7 cellular contexts compared by ENCODE assay signal in genomic region chr1:66411444-66411843, GRCh38.
DNase-seq lines count a peak whose midpoint lies in the region; ATAC-seq, FAIRE-seq and TF ChIP-seq lines count a peak whose summit lies in the region.
"Not testable (repeated sequence)": the region's sequence is repeated elsewhere in the genome, so short reads cannot be mapped to it uniquely, and the experiment has no call there.

No MANE protein-coding gene starts in this region.

- TF ChIP-seq CTCF in AG10803 (conservative IDR thresholded peaks at IDR 0.05; ENCODE audit: low read length); HFFc6 (IDR thresholded peaks at IDR 0.05); astrocyte (IDR thresholded peaks at IDR 0.05; ENCODE audit: insufficient read depth, low read depth, low read length): not testable (repeated sequence)

- not testable (repeated sequence) for H3K9me3 Mint-ChIP-seq in CD4-positive, alpha-beta memory T cell
- H3K9me3 Mint-ChIP-seq in HFFc6 (peaks cover 16% of the 10 kb centered on the region), astrocyte (ENCODE audit: unreplicated experiment) (peaks cover 18% of the 10 kb centered on the region)
- H3K9me3 Mint-ChIP-seq in activated CD8-positive, alpha-beta T cell treated with anti-CD3 and anti-CD28 coated beads, Interleukin-2, amount 10 ng/mL, durations not matched to agents 7 days and 5 days (ENCODE audit: insufficient read depth): peaks cover 14% of the 10 kb centered on the region
- H3K9me3 Mint-ChIP-seq in natural killer cell treated with Interleukin-12 subunit alpha and Interleukin-12 subunit beta and Interleukin-15 and Interleukin-18, amount 100 ng/mL, for 72 hours: peaks cover 29% of the 10 kb centered on the region

- H2AFZ ChIP-seq in astrocyte (ENCODE audit: low read depth, low read length): not testable (repeated sequence)

- not testable (repeated sequence) for ATAC-seq in activated CD8-positive, alpha-beta T cell treated with anti-CD3 and anti-CD28 coated beads, Interleukin-2, amount 10 ng/mL, durations not matched to agents 7 days and 5 days; natural killer cell treated with Interleukin-12 subunit alpha and Interleukin-12 subunit beta and Interleukin-15 and Interleukin-18, amount 100 ng/mL, for 72 hours

- H3K79me2 ChIP-seq in astrocyte (ENCODE audit: insufficient read depth, low read length): not testable (repeated sequence)

- FAIRE-seq in astrocyte (lab: Jason Lieb, UNC): not testable (repeated sequence)

- not testable (repeated sequence) for H3K36me3 ChIP-seq in CD4-positive, alpha-beta memory T cell (ENCODE audit: insufficient read depth, low read length); astrocyte (ENCODE audit: insufficient read depth, low read length)

- not testable (repeated sequence) for H3K4me1 ChIP-seq in CD4-positive, alpha-beta memory T cell (ENCODE audit: insufficient read depth, low read length); astrocyte (ENCODE audit: insufficient read depth, low read length)

- H3K36me3 Mint-ChIP-seq in CD4-positive, alpha-beta memory T cell; astrocyte (ENCODE audit: low read depth, unreplicated experiment): not testable (repeated sequence)
- peaks cover 14% of the 10 kb centered on the region for H3K36me3 Mint-ChIP-seq in HFFc6 (ENCODE audit: low read depth)
- H3K36me3 Mint-ChIP-seq in activated CD8-positive, alpha-beta T cell treated with anti-CD3 and anti-CD28 coated beads, Interleukin-2, amount 10 ng/mL, durations not matched to agents 7 days and 5 days (ENCODE audit: low read depth): peaks cover 26% of the 10 kb centered on the region
- peaks cover 28% of the 10 kb centered on the region for H3K36me3 Mint-ChIP-seq in natural killer cell treated with Interleukin-12 subunit alpha and Interleukin-12 subunit beta and Interleukin-15 and Interleukin-18, amount 100 ng/mL, for 72 hours

- H3K9ac ChIP-seq in astrocyte (ENCODE audit: low read length): not testable (repeated sequence)

- intact Hi-C loops in CD4-positive, alpha-beta memory T cell (cut with micrococcal nuclease): not testable (repeated sequence)

- CTCF ChIA-PET in CD4-positive, alpha-beta memory T cell (lab: Charles Lee; ENCODE audit: partially characterized antibody): interaction anchor here (1.0 kb wide), 1 partner anchor 166 kb away, joined by 3 read pairs; no protein-coding TSS in a partner anchor
- CTCF ChIA-PET in activated CD8-positive, alpha-beta T cell treated with anti-CD3 and anti-CD28 coated beads, Interleukin-2, amount 10 ng/mL, durations not matched to agents 7 days and 5 days (lab: Charles Lee): interaction anchor here (2.7 kb wide), 1 partner anchor 34 kb away, joined by 12 read pairs; no protein-coding TSS in a partner anchor

- H3K4me2 ChIP-seq in astrocyte (ENCODE audit: low read length): not testable (repeated sequence)

- DNase-seq in AG10803 (ENCODE audit: low read depth) (peak; percentile 46), HFFc6 (peak; percentile 40), RPMI7951 (ENCODE audit: low read depth) (peak; percentile 59), astrocyte (ENCODE audit: low read depth) (peak; percentile 25)
- peak in 3 of 5 donors; percentile 22 to 34 (median 32) for DNase-seq in CD4-positive, alpha-beta memory T cell
- not testable (repeated sequence) for DNase-seq in activated CD8-positive, alpha-beta T cell treated with anti-CD3 and anti-CD28 coated beads, Interleukin-2, amount 10 ng/mL, durations not matched to agents 7 days and 5 days; natural killer cell treated with Interleukin-12 subunit alpha and Interleukin-12 subunit beta and Interleukin-15 and Interleukin-18, amount 100 ng/mL, for 72 hours (ENCODE audit: low spot score)

- H3K27ac ChIP-seq in CD4-positive, alpha-beta memory T cell (ENCODE audit: low read depth, low read length); astrocyte (ENCODE audit: low read depth, low read length): not testable (repeated sequence)

- not testable (repeated sequence) for H3K9me3 ChIP-seq in CD4-positive, alpha-beta memory T cell (ENCODE audit: control insufficient read depth in 1 of 2, low read length in 2 of 2); astrocyte (ENCODE audit: insufficient read depth, low read depth, low read length)

- not testable (repeated sequence) for H3K4me3 ChIP-seq in AG10803 (ENCODE audit: low read length); CD4-positive, alpha-beta memory T cell (ENCODE audit: low read length in 2 of 2); astrocyte (ENCODE audit: insufficient read depth, low read depth, low read length)

- H3K27me3 ChIP-seq in CD4-positive, alpha-beta memory T cell (ENCODE audit: insufficient read depth, low read length); astrocyte (ENCODE audit: insufficient read depth, low read length): not testable (repeated sequence)

- H3K4me1 Mint-ChIP-seq in CD4-positive, alpha-beta memory T cell: peaks cover 23 to 46% (median 28%) of the 10 kb centered on the region in 4 donors
- H3K4me1 Mint-ChIP-seq in HFFc6 (ENCODE audit: low read depth) (peaks cover 45% of the 10 kb centered on the region), astrocyte (ENCODE audit: low read depth, unreplicated experiment) (peaks cover 27% of the 10 kb centered on the region)
- H3K4me1 Mint-ChIP-seq in activated CD8-positive, alpha-beta T cell treated with anti-CD3 and anti-CD28 coated beads, Interleukin-2, amount 10 ng/mL, durations not matched to agents 7 days and 5 days (ENCODE audit: low read depth): peaks cover 35% of the 10 kb centered on the region
- H3K4me1 Mint-ChIP-seq in natural killer cell treated with Interleukin-12 subunit alpha and Interleukin-12 subunit beta and Interleukin-15 and Interleukin-18, amount 100 ng/mL, for 72 hours (ENCODE audit: low read depth in 2 of 2): peaks cover 20 to 42% of the 10 kb centered on the region in 2 donors

- H3K27ac Mint-ChIP-seq in CD4-positive, alpha-beta memory T cell: peak overlapping the region in 4 of 7 donors; percentile 27 to 75 (median 50)
- H3K27ac Mint-ChIP-seq in HFFc6; astrocyte (ENCODE audit: unreplicated experiment): not testable (repeated sequence)
- peak overlapping the region; percentile 51 for H3K27ac Mint-ChIP-seq in activated CD8-positive, alpha-beta T cell treated with anti-CD3 and anti-CD28 coated beads, Interleukin-2, amount 10 ng/mL, durations not matched to agents 7 days and 5 days
- H3K27ac Mint-ChIP-seq in natural killer cell treated with Interleukin-12 subunit alpha and Interleukin-12 subunit beta and Interleukin-15 and Interleukin-18, amount 100 ng/mL, for 72 hours: peak overlapping the region; percentile 38 to 62

- peak overlapping the region in 3 of 8 donors; percentile 0 to 33 (median 11) for H3K4me3 Mint-ChIP-seq in CD4-positive, alpha-beta memory T cell
- H3K4me3 Mint-ChIP-seq in HFFc6; activated CD8-positive, alpha-beta T cell treated with anti-CD3 and anti-CD28 coated beads, Interleukin-2, amount 10 ng/mL, durations not matched to agents 7 days and 5 days; astrocyte (ENCODE audit: unreplicated experiment): not testable (repeated sequence)
- H3K4me3 Mint-ChIP-seq in natural killer cell treated with Interleukin-12 subunit alpha and Interleukin-12 subunit beta and Interleukin-15 and Interleukin-18, amount 100 ng/mL, for 72 hours: peak overlapping the region; percentile 45

- not testable (repeated sequence) for H4K20me1 ChIP-seq in astrocyte (ENCODE audit: insufficient read depth, low read length)

- H3K27me3 Mint-ChIP-seq in CD4-positive, alpha-beta memory T cell; HFFc6 (ENCODE audit: insufficient read depth); activated CD8-positive, alpha-beta T cell treated with anti-CD3 and anti-CD28 coated beads, Interleukin-2, amount 10 ng/mL, durations not matched to agents 7 days and 5 days (ENCODE audit: low read depth); astrocyte (ENCODE audit: low read depth, unreplicated experiment); natural killer cell treated with Interleukin-12 subunit alpha and Interleukin-12 subunit beta and Interleukin-15 and Interleukin-18, amount 100 ng/mL, for 72 hours: not testable (repeated sequence)

- POLR2A ChIA-PET in CD4-positive, alpha-beta memory T cell (lab: Charles Lee; ENCODE audit: partially characterized antibody); activated CD8-positive, alpha-beta T cell treated with anti-CD3 and anti-CD28 coated beads, Interleukin-2, amount 10 ng/mL, durations not matched to agents 7 days and 5 days (lab: Charles Lee): not testable (repeated sequence)
